Comparison of ENCODE assay signal across 23 cellular contexts in the genomic region with DNA sequence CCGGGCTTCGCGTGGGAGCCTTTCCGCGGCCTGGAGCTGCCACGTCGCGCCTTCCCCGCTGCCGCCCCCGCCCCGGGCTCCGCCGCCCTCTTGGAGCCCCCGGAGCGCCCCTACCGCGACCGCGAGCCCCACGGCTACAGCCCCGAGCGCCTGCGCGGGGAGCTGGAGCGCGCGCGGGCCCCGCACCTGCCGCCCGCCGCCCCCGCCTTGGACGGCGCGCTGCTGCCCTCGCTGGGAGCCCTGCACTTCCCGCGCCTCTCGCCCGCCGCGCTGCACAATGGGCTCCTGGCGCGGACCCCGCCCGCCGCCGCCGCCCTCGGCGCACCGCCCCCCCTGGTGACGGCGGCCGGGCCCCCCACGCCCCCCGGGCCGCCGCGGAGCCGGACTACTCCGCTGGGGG. TPM values are rescaled to one million over a fixed set of nuclear protein-coding genes. Genes with fewer than 3 reads are reported as not detected.
A peak's percentile ranks its signal among the peaks of the same experiment; 100 is the strongest.
DNase-seq lines count a peak whose midpoint lies in the region; ATAC-seq, FAIRE-seq and TF ChIP-seq lines count a peak whose summit lies in the region.
"Had no signal": no experiment of that assay in that cellular context is flagged by ENCODE, and none has a peak within 500 bp of the region (broad histone marks: within the 10 kb centered on the region; RNA-seq: fewer than 3 reads in every experiment).

No MANE protein-coding gene starts in this region.

- peaks cover 18% of the 10 kb centered on the region for H3K36me3 Mint-ChIP-seq in MCF 10A (ENCODE audit: insufficient read depth, unreplicated experiment)

- no peak for ATAC-seq in HG03108 (IDR thresholded peaks at IDR 0.05; ENCODE audit: unreplicated experiment)
- ATAC-seq: HepG2 had no signal

- intact Hi-C loops in stomach (cut with DNase I; ENCODE audit: low total_unique reads) (no loop called here), MCF 10A (cut with micrococcal nuclease) (no loop called here)

- no peak overlapping the region for H3K4me3 Mint-ChIP-seq in MCF 10A (ENCODE audit: unreplicated experiment)
- H3K4me3 Mint-ChIP-seq: CD4-positive, alpha-beta T cell had no signal

- no peak overlapping the region for H2BK20ac ChIP-seq in H1 (ENCODE audit: low read length)

- H3K4me1 ChIP-seq in HUES6 (ENCODE audit: control insufficient read depth, insufficient read depth, low read length) = no peaks in the 10 kb centered on the region; the same call in 1 of the 2 replicates
- peaks cover 0 to 6% (median 5%) of the 10 kb centered on the region in 4 experiments; a peak in 2 of 7 replicates for H3K4me1 ChIP-seq in H1 (replicated peaks in 1 of 4; ENCODE audit: control insufficient read depth in 3 of 4, insufficient read depth in 4 of 4, low read length in 3 of 4)
- peaks cover 4% of the 10 kb centered on the region; the same call in 1 of the 2 replicates for H3K4me1 ChIP-seq in iPS-20b (ENCODE audit: insufficient read depth, low read length)
- no peaks in the 10 kb centered on the region for H3K4me1 ChIP-seq in stomach

- H4K5ac ChIP-seq in H1 (ENCODE audit: insufficient read length, low read depth, low read length) = no peak overlapping the region

- H3K23me2 ChIP-seq in H1 (ENCODE audit: low read depth, low read length) = peaks cover 18% of the 10 kb centered on the region; the same call in 1 of the 2 replicates

- peaks cover 14 to 20% of the 10 kb centered on the region in 2 experiments for H4K20me1 ChIP-seq in H1 (replicated peaks in 1 of 2; ENCODE audit: control insufficient read depth in 1 of 2, insufficient read depth in 2 of 2, low read length in 2 of 2)

- TF ChIP-seq POLR2A in H1 (IDR thresholded peaks at IDR 0.05; ENCODE audit: control extremely low read depth in 1 of 2, low read depth in 2 of 2, low read length in 2 of 2) = no peak
- TF ChIP-seq POLR2A in stomach (IDR thresholded peaks at IDR 0.05) = no peak

- H3K23ac ChIP-seq in H1 (ENCODE audit: insufficient read length) = no peak overlapping the region

- H2AK5ac ChIP-seq in H1 (ENCODE audit: low read depth, low read length) = no peak overlapping the region

- H3K9me3 Mint-ChIP-seq in MCF 10A (ENCODE audit: unreplicated experiment) = no peaks in the 10 kb centered on the region
- H3K9me3 Mint-ChIP-seq: CD4-positive, alpha-beta T cell had no signal

- H3K9me3 ChIP-seq in HUES6 (ENCODE audit: control insufficient read depth, insufficient read depth, low read depth, low read length) (no peaks in the 10 kb centered on the region), H1 (ENCODE audit: insufficient read depth in 2 of 2, low read depth in 1 of 2, low read length in 1 of 2) (peaks cover 0 to 5% of the 10 kb centered on the region in 2 experiments; a peak in 1 of 4 replicates), iPS-20b (ENCODE audit: insufficient read depth, low read depth, low read length) (no peaks in the 10 kb centered on the region), stomach (no peaks in the 10 kb centered on the region)

- H3K4me3 ChIP-seq in HUES6 (ENCODE audit: low read depth, low read length) (peak overlapping the region; percentile 60; the same call in 1 of the 2 replicates), H1 (ENCODE audit: extremely low read depth in 1 of 4, insufficient read depth in 2 of 4, low read depth in 3 of 4, low read length in 4 of 4) (peak overlapping the region; percentile 28 to 59 (median 36); a peak in 7 of 8 replicates), iPS-20b (ENCODE audit: low read length) (peak overlapping the region; percentile 59; the same call in 1 of the 2 replicates), stomach (peak overlapping the region in 3 of 4 donors; percentile 27 to 35 (median 30))

- no peak overlapping the region for H3K27ac ChIP-seq in HUES6 (ENCODE audit: low read depth, low read length)
- no peak overlapping the region for H3K27ac ChIP-seq in H1 (ENCODE audit: low read depth, low read length)
- no peak overlapping the region for H3K27ac ChIP-seq in iPS-20b (ENCODE audit: low read length)
- peak overlapping the region in 1 of 5 donors; percentile 49 for H3K27ac ChIP-seq in stomach
- H3K27ac ChIP-seq: HL-60, KMS-11 had no signal

- CTCF ChIA-PET in H1 (lab: Charles Lee; ENCODE audit: partially characterized antibody) (interaction anchor here (0.6 to 1.0 kb wide), 2 partner anchors 21 to 175 kb away, joined by 3 to 4 read pairs; no protein-coding TSS in a partner anchor), MCF 10A (lab: Yijun Ruan, JAX) (no interaction called here)

- no peak overlapping the region for H2BK15ac ChIP-seq in H1 (ENCODE audit: low read length)

- TF ChIP-seq RAD21 in H1 (IDR thresholded peaks at IDR 0.05 in 1 of 2, conservative IDR thresholded peaks at IDR 0.05 in 1 of 2; ENCODE audit: low read depth in 2 of 2, low read length in 2 of 2) = no peak

- H3K27me3 ChIP-seq in HUES6 (ENCODE audit: control insufficient read depth, insufficient read depth, low read length) = peaks cover 80% of the 10 kb centered on the region
- peaks cover 27 to 61% (median 51%) of the 10 kb centered on the region in 4 experiments for H3K27me3 ChIP-seq in H1 (replicated peaks in 1 of 4; ENCODE audit: control insufficient read depth in 3 of 4, extremely low read depth in 1 of 4, insufficient read depth in 3 of 4, low read length in 3 of 4)
- peaks cover 86% of the 10 kb centered on the region for H3K27me3 ChIP-seq in iPS-20b (ENCODE audit: insufficient read depth, low read length)
- no peaks in the 10 kb centered on the region for H3K27me3 ChIP-seq in stomach

- no peaks in the 10 kb centered on the region for H3K79me2 ChIP-seq in H1 (ENCODE audit: control insufficient read depth in 1 of 2, insufficient read depth in 2 of 2, low read length in 2 of 2)

- no peak overlapping the region for H2BK12ac ChIP-seq in H1 (ENCODE audit: low read depth, low read length)

- no peak overlapping the region for H2BK5ac ChIP-seq in H1 (ENCODE audit: low read depth, low read length)

- TF ChIP-seq CTCF in H1 (IDR thresholded peaks at IDR 0.05; ENCODE audit: control extremely low read depth in 1 of 3, insufficient read depth in 1 of 3, low read depth in 1 of 3, low read length in 3 of 3) (no peak), stomach (IDR thresholded peaks at IDR 0.05) (no peak), MCF 10A (IDR thresholded peaks at IDR 0.05; ENCODE audit: unreplicated experiment) (no peak), GM20000 (IDR thresholded peaks at IDR 0.05; ENCODE audit: extremely low read depth, missing control alignments) (no peak)

- FAIRE-seq in H1 (lab: Jason Lieb, UNC) = no peak
- FAIRE-seq: G401.6, GM12891, GM19239, HepG2, RCC 7860 had no signal

- no peak overlapping the region for H4K8ac ChIP-seq in H1 (ENCODE audit: extremely low read depth, insufficient read depth, low read length)

- peak overlapping the region; percentile 67 to 82; a peak in 3 of 4 replicates for H3K4me2 ChIP-seq in H1 (ENCODE audit: insufficient read depth in 1 of 2, low read depth in 2 of 2, low read length in 2 of 2)
- H3K4me2 ChIP-seq: KMS-11 had no signal

- H3K79me1 ChIP-seq in H1 (ENCODE audit: low read depth, low read length) = peaks cover 2% of the 10 kb centered on the region; the same call in 1 of the 2 replicates

- H3K18ac ChIP-seq in H1 (ENCODE audit: extremely low read depth, low read length) = no peak overlapping the region; the same call in 1 of the 2 replicates

- H3K27me3 Mint-ChIP-seq in MCF 10A (ENCODE audit: insufficient read depth, unreplicated experiment) = no peaks in the 10 kb centered on the region
- H3K27me3 Mint-ChIP-seq: CD4-positive, alpha-beta T cell had no signal

- H3K56ac ChIP-seq in H1 (replicated peaks; ENCODE audit: insufficient read length, low read depth, low read length) = no peak overlapping the region

- TF ChIP-seq EP300 in H1 (IDR thresholded peaks at IDR 0.05; ENCODE audit: borderline replicate concordance in 1 of 2, low read depth in 2 of 2, low read length in 2 of 2) (no peak), stomach (IDR thresholded peaks at IDR 0.05) (no peak)

- H3K4ac ChIP-seq in H1 (replicated peaks; ENCODE audit: insufficient read length, low read depth, low read length) = no peak overlapping the region

- H3K36me3 ChIP-seq in HUES6 (ENCODE audit: control insufficient read depth, insufficient read depth, low read length) (peaks cover 3% of the 10 kb centered on the region), H1 (ENCODE audit: control insufficient read depth in 2 of 4, insufficient read depth in 4 of 4, low read length in 3 of 4) (peaks cover 0 to 3% (median under 1%) of the 10 kb centered on the region in 4 experiments; a peak in 1 of 8 replicates), iPS-20b (ENCODE audit: insufficient read depth, low read depth, low read length) (no peaks in the 10 kb centered on the region), stomach (peaks cover 6 to 54% (median 50%) of the 10 kb centered on the region in 4 donors)

- H2BK120ac ChIP-seq in H1 (replicated peaks; ENCODE audit: low read depth, low read length) = no peak overlapping the region

- no peak overlapping the region for H3K27ac Mint-ChIP-seq in MCF 10A (ENCODE audit: low read depth, unreplicated experiment)
- H3K27ac Mint-ChIP-seq: CD4-positive, alpha-beta T cell had no signal

- no TSS peak for BruUV-seq in MCF 10A (replicated peaks; lab: Mats Ljungman, UMichigan)

- H3K14ac ChIP-seq in H1 (ENCODE audit: insufficient read length) = no peak overlapping the region

- H4K91ac ChIP-seq in H1 (replicated peaks; ENCODE audit: insufficient read length, low read length) = no peak overlapping the region

- DNase-seq in H1 (ENCODE audit: low read depth in 1 of 2, low spot score in 2 of 2) (no peak), stomach (no peak), MCF 10A (ENCODE audit: unreplicated experiment) (no peak), GM20000 (ENCODE audit: low spot score) (no peak)
- DNase-seq: ACHN; CD4-positive, alpha-beta T cell; DMS79; MM.1S; NCI-H1105 treated with DMSO at 0.1 percent for 48 hours; NCI-H187; NCI-H82; SHP77 had no signal

- H3K9ac ChIP-seq in HUES6 (ENCODE audit: low read length) (no peak overlapping the region), H1 (replicated peaks in 1 of 4; ENCODE audit: extremely low read depth in 1 of 4, low read depth in 3 of 4, low read length in 3 of 4) (no peak overlapping the region), iPS-20b (ENCODE audit: low read depth, low read length) (no peak overlapping the region)
- H3K9ac ChIP-seq: KMS-11 had no signal

- no peak overlapping the region for H2AFZ ChIP-seq in H1 (ENCODE audit: low read length)

- POLR2A ChIA-PET in H1 (lab: Charles Lee; ENCODE audit: partially characterized antibody) (interaction anchor here (1.2 to 6.6 kb wide), 11 partner anchors 9 to 46 kb away, joined by 3 to 60 read pairs (median 11); a partner anchor contains a TSS), MCF 10A (lab: Yijun Ruan, JAX) (no interaction called here)

- 10% methylated on average over 2 of the region's 64 CpGs; no CpG with 5 or more reads in 1 of the 2 experiments for WGBS in H1 (ENCODE audit: extremely low coverage in 1 of 2, insufficient coverage in 1 of 2, insufficient read length in 1 of 2, insufficient replicate concordance in 2 of 2, low coverage in 1 of 2, low lambda C conversion rate in 2 of 2, missing lambda C conversion rate in 1 of 2), 2 experiments
- 77 to 86% (median 79%) methylated on average over 44 to 64 of the region's 64 CpGs; no CpG with 5 or more reads in 1 of the 5 donors for WGBS in stomach, 5 donors

- no peaks in the 10 kb centered on the region for H3K4me1 Mint-ChIP-seq in MCF 10A (ENCODE audit: insufficient read depth, unreplicated experiment)

RNA-seq across cellular contexts. Expression of a gene that starts 27.1 kb away (rescaled TPM):
- not detected in 2 replicates for total RNA-seq in H1 (2021; fragmentation: NEBNext Ultra II Directional; extraction: Animal tissue kit (Norgen Biotek cat#: 25700))
- polyA plus RNA-seq in H1 (2011; rRNA removed) = 0.42 TPM in 1 of 2 replicates, not detected in the other
- polyA plus RNA-seq in H1 (2011; cell fraction: cytosol; rRNA removed) = 0.18 TPM
- 1.6 TPM for polyA plus RNA-seq in H1 (2011; cell fraction: nucleus; rRNA removed)
- not detected in 4 replicates for polyA plus RNA-seq in H1 (2012, experiment 1 of 2)
- polyA plus RNA-seq in H1 (2012, experiment 2 of 2) = not detected
- polyA plus RNA-seq in H1 (2013, experiment 1 of 2) = not detected
- polyA plus RNA-seq in H1 (2013, experiment 2 of 2) = 0.09 TPM
- polyA minus RNA-seq in H1 (2011; rRNA and poly(A)+ RNA removed) = not detected in 2 replicates
- polyA minus RNA-seq in H1 (2011; cell fraction: cytosol; rRNA and poly(A)+ RNA removed) = not detected
- polyA minus RNA-seq in H1 (2011; cell fraction: nucleus; rRNA and poly(A)+ RNA removed) = not detected
- not detected for total RNA-seq in stomach
- under 1 TPM in 1 of 3 donors, not detected in 2; 0.60 TPM for polyA plus RNA-seq in stomach
- not detected in 2 replicates for total RNA-seq in MCF 10A (2022)
- total RNA-seq: CD4-positive, alpha-beta T cell; HepG2; NCI-H460 had no signal
- polyA plus RNA-seq: HepG2 had no signal

RNA-seq across cellular contexts. Expression of a gene that starts 35.3 kb away (rescaled TPM):
- 0.84 and 1.5 TPM in 2 replicates for total RNA-seq in H1 (2021; fragmentation: NEBNext Ultra II Directional; extraction: Animal tissue kit (Norgen Biotek cat#: 25700))
- polyA plus RNA-seq in H1 (2011; rRNA removed) (2.2 and 6.3 TPM in 2 replicates), stomach (under 1 TPM in 2 of 3 donors, not detected in 1; 0.19 to 0.78 TPM)
- 4.0 TPM for polyA plus RNA-seq in H1 (2011; cell fraction: cytosol; rRNA removed)
- 40.4 TPM for polyA plus RNA-seq in H1 (2011; cell fraction: nucleus; rRNA removed)
- 2.0 to 3.0 TPM (median 2.5 TPM) in 4 replicates for polyA plus RNA-seq in H1 (2012, experiment 1 of 2)
- 1.5 TPM for polyA plus RNA-seq in H1 (2012, experiment 2 of 2)
- 1.9 TPM for polyA plus RNA-seq in H1 (2013, experiment 1 of 2)
- 1.7 TPM for polyA plus RNA-seq in H1 (2013, experiment 2 of 2)
- 0.50 and 0.54 TPM in 2 replicates for polyA minus RNA-seq in H1 (2011; rRNA and poly(A)+ RNA removed)
- 0.59 TPM for polyA minus RNA-seq in H1 (2011; cell fraction: cytosol; rRNA and poly(A)+ RNA removed)
- polyA minus RNA-seq in H1 (2011; cell fraction: nucleus; rRNA and poly(A)+ RNA removed) = 2.2 TPM
- total RNA-seq in stomach (not detected), MCF 10A (2022) (not detected in 2 replicates)
- total RNA-seq: CD4-positive, alpha-beta T cell; HepG2; NCI-H460 had no signal
- polyA plus RNA-seq: HepG2 had no signal
